In the genomic region with DNA sequence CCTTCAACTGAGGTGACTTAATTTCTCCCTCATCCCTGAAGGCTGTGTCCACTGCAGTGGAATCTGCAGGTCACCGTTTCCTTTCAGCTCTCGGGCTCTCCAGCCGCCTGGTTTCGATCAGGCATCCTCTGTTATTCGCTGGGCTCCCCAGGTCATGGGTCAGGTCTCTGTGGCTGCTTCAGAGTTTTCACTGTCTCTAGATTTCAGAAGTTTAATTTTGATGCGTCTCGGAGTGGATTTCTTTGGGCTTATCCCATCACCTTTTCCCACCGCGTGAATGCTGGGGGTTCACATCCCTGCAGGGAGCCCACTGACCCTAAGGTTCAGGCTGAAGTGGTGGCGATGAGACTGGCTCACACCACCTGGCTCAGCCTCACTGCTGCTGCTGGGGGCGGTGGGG, we compare ENCODE assay signal across 33 cellular contexts. TPM values are rescaled to one million over a fixed set of nuclear protein-coding genes. Genes with fewer than 3 reads are reported as not detected.
"Had no signal": no experiment of that assay in that cellular context is flagged by ENCODE, and none has a peak within 500 bp of the region (broad histone marks: within the 10 kb centered on the region; RNA-seq: fewer than 3 reads in every experiment).

No MANE protein-coding gene starts in this region.

- H3K36me3 ChIP-seq: heart right ventricle, left lung, neural progenitor cell, neutrophil, ovary, prostate gland, spleen, suprapubic skin, thoracic aorta, tibial artery, vagina had no signal

- H3K4me1 Mint-ChIP-seq: naive thymus-derived CD4-positive, alpha-beta T cell; nephron progenitor cell; stimulated activated effector memory CD8-positive, alpha-beta T cell treated with anti-CD3 and anti-CD28 coated beads, Interleukin-12 subunit alpha, Interleukin-12 subunit beta, amount 100 ng/mL, for 72 hours had no signal

- H3K27ac ChIP-seq: heart right ventricle, hepatocyte, left lung, neural progenitor cell, neutrophil, ovary, prostate gland, spleen, suprapubic skin, thoracic aorta, tibial artery, vagina had no signal

- H3K4me1 ChIP-seq: heart right ventricle, left lung, neural progenitor cell, prostate gland, spleen, suprapubic skin, tibial artery, vagina had no signal

- H3K4me3 ChIP-seq: heart right ventricle, hepatocyte, left lung, lung, mucosa of descending colon, neural progenitor cell, ovary, prostate gland, spleen, suprapubic skin, thoracic aorta, tibial artery, vagina had no signal

- H3K36me3 Mint-ChIP-seq: naive thymus-derived CD4-positive, alpha-beta T cell; neural progenitor cell; stimulated activated effector memory CD8-positive, alpha-beta T cell treated with anti-CD3 and anti-CD28 coated beads, Interleukin-12 subunit alpha, Interleukin-12 subunit beta, amount 100 ng/mL, for 72 hours; type B pancreatic cell had no signal

- H3K27me3 Mint-ChIP-seq: naive thymus-derived CD4-positive, alpha-beta T cell; stimulated activated naive CD8-positive, alpha-beta T cell treated with anti-CD3 and anti-CD28 coated beads, Interleukin-15, Interleukin-2, amounts not matched to agents 100 ng/mL and 50 ng/mL, for 24 hours; type B pancreatic cell had no signal

- ATAC-seq: heart right ventricle; left colon; left lung; mucosa of descending colon; naive thymus-derived CD4-positive, alpha-beta T cell; right cardiac atrium; sciatic nerve; stimulated activated effector memory CD8-positive, alpha-beta T cell treated with anti-CD3 and anti-CD28 coated beads, Interleukin-12 subunit alpha, Interleukin-12 subunit beta, amount 100 ng/mL, for 72 hours had no signal

- H3K27ac Mint-ChIP-seq: naive thymus-derived CD4-positive, alpha-beta T cell; nephron progenitor cell; neural progenitor cell; stimulated activated effector memory CD8-positive, alpha-beta T cell treated with anti-CD3 and anti-CD28 coated beads, Interleukin-12 subunit alpha, Interleukin-12 subunit beta, amount 100 ng/mL, for 72 hours; stimulated activated naive CD8-positive, alpha-beta T cell treated with anti-CD3 and anti-CD28 coated beads, Interleukin-15, Interleukin-2, amounts not matched to agents 100 ng/mL and 50 ng/mL, for 24 hours; type B pancreatic cell had no signal

- H3K4me3 Mint-ChIP-seq: naive thymus-derived CD4-positive, alpha-beta T cell; nephron progenitor cell; neural progenitor cell; stimulated activated effector memory CD8-positive, alpha-beta T cell treated with anti-CD3 and anti-CD28 coated beads, Interleukin-12 subunit alpha, Interleukin-12 subunit beta, amount 100 ng/mL, for 72 hours; stimulated activated naive CD8-positive, alpha-beta T cell treated with anti-CD3 and anti-CD28 coated beads, Interleukin-15, Interleukin-2, amounts not matched to agents 100 ng/mL and 50 ng/mL, for 24 hours; type B pancreatic cell had no signal

- H3K9me3 Mint-ChIP-seq: neural progenitor cell; stimulated activated effector memory CD8-positive, alpha-beta T cell treated with anti-CD3 and anti-CD28 coated beads, Interleukin-12 subunit alpha, Interleukin-12 subunit beta, amount 100 ng/mL, for 72 hours; stimulated activated naive CD8-positive, alpha-beta T cell treated with anti-CD3 and anti-CD28 coated beads, Interleukin-15, Interleukin-2, amounts not matched to agents 100 ng/mL and 50 ng/mL, for 24 hours; type B pancreatic cell had no signal

- H3K27me3 ChIP-seq: hepatocyte, neural progenitor cell, ovary, vagina had no signal

- DNase-seq: heart right ventricle; kidney glomerular epithelial cell; midbrain; mucosa of descending colon; nephron progenitor cell; occipital lobe; ovary; retina; small intestine; spleen; stimulated activated CD4-positive, alpha-beta T cell treated with anti-CD3 and anti-CD28 coated beads, Interleukin-4, amount 100 ng/mL, for 24 hours; stimulated activated naive CD4-positive, alpha-beta T cell had no signal

- H3K9me3 ChIP-seq: heart right ventricle, left lung, mucosa of descending colon, neutrophil, ovary, prostate gland, spleen, suprapubic skin, thoracic aorta, tibial artery, vagina had no signal

RNA-seq across cellular contexts. Expression of gene ACTRT2, which starts 3.3 kb away (rescaled TPM):
- total RNA-seq: heart right ventricle; hepatocyte; left colon; left lung; lower leg skin; lung; mucosa of descending colon; myocyte; naive thymus-derived CD4-positive, alpha-beta T cell; occipital lobe; ovary; right cardiac atrium; sciatic nerve; spleen; subcutaneous adipose tissue; suprapubic skin; thoracic aorta; urinary bladder; vagina had no signal

RNA-seq across cellular contexts. Expression of gene PRDM16, which starts 44.4 kb away (rescaled TPM):
- total RNA-seq: myocyte had no signal
